ENCODE assay signal across 1 cellular context in the genomic region with DNA sequence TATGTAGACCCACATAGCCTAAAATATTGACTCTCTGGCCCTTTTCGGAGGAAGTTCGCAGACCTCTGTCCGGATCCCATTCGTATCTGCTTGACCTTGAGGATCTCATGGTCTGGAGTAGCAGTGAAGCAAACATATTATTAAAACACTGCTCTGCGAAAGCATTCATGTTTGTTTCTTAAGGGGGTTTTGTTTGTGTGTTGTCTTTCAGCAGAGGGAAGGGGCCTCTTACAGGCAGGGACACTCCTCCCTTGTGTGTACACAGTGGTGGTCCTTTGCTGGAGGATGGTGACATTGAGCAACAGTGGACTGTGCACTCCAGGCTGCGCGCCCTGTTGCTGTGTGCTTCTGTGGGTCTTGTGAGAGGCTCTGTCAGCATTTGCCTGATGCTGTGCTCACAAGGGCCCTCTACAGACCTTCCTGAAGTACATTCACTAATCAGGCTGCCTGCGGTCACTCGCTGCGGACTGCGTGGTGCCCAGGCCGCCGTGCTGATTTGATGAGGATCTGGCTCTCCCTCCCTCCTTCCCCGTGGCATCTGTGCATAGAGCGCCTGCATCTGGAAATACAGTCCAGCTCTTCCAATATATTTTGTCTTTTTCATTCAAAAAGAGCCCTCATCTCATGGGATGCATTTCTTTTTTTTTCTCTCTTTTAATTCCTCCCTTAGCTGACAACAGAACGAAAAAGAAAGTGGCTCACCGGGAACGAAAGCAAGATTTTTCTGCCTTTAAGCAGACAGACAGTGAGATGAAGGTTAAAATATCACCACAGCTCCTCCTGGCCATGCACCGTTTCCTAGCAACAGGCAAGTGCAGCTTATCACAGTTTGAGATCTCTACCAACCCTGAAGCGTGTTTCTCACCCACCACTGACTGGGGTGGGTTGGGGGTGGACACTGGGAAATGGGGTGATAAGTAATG.
TF ChIP-seq lines count a peak whose summit lies in the region.

No MANE protein-coding gene starts in this region.

TF ChIP-seq in HepG2, 621 proteins besides CTCF, POLR2A, EP300 and RAD21 (continued from another document and continues in another):
- TF ChIP-seq, protein P1, sequence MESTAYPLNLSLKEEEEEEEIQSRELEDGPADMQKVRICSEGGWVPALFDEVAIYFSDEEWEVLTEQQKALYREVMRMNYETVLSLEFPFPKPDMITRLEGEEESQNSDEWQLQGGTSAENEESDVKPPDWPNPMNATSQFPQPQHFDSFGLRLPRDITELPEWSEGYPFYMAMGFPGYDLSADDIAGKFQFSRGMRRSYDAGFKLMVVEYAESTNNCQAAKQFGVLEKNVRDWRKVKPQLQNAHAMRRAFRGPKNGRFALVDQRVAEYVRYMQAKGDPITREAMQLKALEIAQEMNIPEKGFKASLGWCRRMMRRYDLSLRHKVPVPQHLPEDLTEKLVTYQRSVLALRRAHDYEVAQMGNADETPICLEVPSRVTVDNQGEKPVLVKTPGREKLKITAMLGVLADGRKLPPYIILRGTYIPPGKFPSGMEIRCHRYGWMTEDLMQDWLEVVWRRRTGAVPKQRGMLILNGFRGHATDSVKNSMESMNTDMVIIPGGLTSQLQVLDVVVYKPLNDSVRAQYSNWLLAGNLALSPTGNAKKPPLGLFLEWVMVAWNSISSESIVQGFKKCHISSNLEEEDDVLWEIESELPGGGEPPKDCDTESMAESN (CRISPR knock-in tag; conservative IDR thresholded peaks at IDR 0.05) = peak; percentile 99
- TF ChIP-seq ZFP36 (IDR thresholded peaks at IDR 0.05; ENCODE audit: borderline replicate concordance, low read depth, low read length, partially characterized antibody) (no peak), HNRNPUL1 (IDR thresholded peaks at IDR 0.05; ENCODE audit: low read depth, low read length) (no peak), TRIM24 (CRISPR knock-in tag; IDR thresholded peaks at IDR 0.05) (peak; percentile 89), RBFOX2 (IDR thresholded peaks at IDR 0.05; ENCODE audit: low read depth, low read length) (no peak), ZNF746 (CRISPR knock-in tag; IDR thresholded peaks at IDR 0.05) (peak; percentile 74; the same call in 1 of the 2 replicates), AGO2 (optimal IDR thresholded peaks at IDR 0.05; ENCODE audit: low read depth, low read length) (no peak), ZNF124 (CRISPR knock-in tag; IDR thresholded peaks at IDR 0.05) (peak; percentile 95; the same call in 1 of the 2 replicates), FOSL2 (CRISPR knock-in tag; IDR thresholded peaks at IDR 0.05) (peak; percentile 82), ZNF564 (CRISPR knock-in tag; IDR thresholded peaks at IDR 0.05) (peak; percentile 43; the same call in 1 of the 2 replicates), RXRB (CRISPR knock-in tag; IDR thresholded peaks at IDR 0.05; ENCODE audit: borderline replicate concordance) (peak; percentile 84), RCOR2 (CRISPR knock-in tag; IDR thresholded peaks at IDR 0.05) (peak; percentile 94), TBX3 (IDR thresholded peaks at IDR 0.05; ENCODE audit: borderline replicate concordance) (no peak), KDM2A (CRISPR knock-in tag; IDR thresholded peaks at IDR 0.05; ENCODE audit: borderline replicate concordance, low read depth) (peak; percentile 90), GFI1 (CRISPR knock-in tag; IDR thresholded peaks at IDR 0.05; ENCODE audit: borderline replicate concordance) (peak; percentile 57), RFX1 (IDR thresholded peaks at IDR 0.05) (no peak), ATM (IDR thresholded peaks at IDR 0.05; ENCODE audit: borderline replicate concordance) (no peak), SP1 (IDR thresholded peaks at IDR 0.05) (no peak), SP1 (CRISPR knock-in tag; IDR thresholded peaks at IDR 0.05) (peak; percentile 59), ZSCAN30 (CRISPR knock-in tag; IDR thresholded peaks at IDR 0.05) (no peak), NFYC (CRISPR knock-in tag; IDR thresholded peaks at IDR 0.05) (peak; percentile 61), MATR3 (CRISPR knock-in tag; IDR thresholded peaks at IDR 0.05) (no peak)
- TF ChIP-seq, protein P2, sequence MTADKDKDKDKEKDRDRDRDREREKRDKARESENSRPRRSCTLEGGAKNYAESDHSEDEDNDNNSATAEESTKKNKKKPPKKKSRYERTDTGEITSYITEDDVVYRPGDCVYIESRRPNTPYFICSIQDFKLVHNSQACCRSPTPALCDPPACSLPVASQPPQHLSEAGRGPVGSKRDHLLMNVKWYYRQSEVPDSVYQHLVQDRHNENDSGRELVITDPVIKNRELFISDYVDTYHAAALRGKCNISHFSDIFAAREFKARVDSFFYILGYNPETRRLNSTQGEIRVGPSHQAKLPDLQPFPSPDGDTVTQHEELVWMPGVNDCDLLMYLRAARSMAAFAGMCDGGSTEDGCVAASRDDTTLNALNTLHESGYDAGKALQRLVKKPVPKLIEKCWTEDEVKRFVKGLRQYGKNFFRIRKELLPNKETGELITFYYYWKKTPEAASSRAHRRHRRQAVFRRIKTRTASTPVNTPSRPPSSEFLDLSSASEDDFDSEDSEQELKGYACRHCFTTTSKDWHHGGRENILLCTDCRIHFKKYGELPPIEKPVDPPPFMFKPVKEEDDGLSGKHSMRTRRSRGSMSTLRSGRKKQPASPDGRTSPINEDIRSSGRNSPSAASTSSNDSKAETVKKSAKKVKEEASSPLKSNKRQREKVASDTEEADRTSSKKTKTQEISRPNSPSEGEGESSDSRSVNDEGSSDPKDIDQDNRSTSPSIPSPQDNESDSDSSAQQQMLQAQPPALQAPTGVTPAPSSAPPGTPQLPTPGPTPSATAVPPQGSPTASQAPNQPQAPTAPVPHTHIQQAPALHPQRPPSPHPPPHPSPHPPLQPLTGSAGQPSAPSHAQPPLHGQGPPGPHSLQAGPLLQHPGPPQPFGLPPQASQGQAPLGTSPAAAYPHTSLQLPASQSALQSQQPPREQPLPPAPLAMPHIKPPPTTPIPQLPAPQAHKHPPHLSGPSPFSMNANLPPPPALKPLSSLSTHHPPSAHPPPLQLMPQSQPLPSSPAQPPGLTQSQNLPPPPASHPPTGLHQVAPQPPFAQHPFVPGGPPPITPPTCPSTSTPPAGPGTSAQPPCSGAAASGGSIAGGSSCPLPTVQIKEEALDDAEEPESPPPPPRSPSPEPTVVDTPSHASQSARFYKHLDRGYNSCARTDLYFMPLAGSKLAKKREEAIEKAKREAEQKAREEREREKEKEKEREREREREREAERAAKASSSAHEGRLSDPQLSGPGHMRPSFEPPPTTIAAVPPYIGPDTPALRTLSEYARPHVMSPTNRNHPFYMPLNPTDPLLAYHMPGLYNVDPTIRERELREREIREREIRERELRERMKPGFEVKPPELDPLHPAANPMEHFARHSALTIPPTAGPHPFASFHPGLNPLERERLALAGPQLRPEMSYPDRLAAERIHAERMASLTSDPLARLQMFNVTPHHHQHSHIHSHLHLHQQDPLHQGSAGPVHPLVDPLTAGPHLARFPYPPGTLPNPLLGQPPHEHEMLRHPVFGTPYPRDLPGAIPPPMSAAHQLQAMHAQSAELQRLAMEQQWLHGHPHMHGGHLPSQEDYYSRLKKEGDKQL (CRISPR knock-in tag; IDR thresholded peaks at IDR 0.05; ENCODE audit: low read depth) = peak; percentile 86; the same call in 1 of the 2 replicates
- TF ChIP-seq, protein P3, sequence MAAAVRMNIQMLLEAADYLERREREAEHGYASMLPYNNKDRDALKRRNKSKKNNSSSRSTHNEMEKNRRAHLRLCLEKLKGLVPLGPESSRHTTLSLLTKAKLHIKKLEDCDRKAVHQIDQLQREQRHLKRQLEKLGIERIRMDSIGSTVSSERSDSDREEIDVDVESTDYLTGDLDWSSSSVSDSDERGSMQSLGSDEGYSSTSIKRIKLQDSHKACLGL (CRISPR knock-in tag; IDR thresholded peaks at IDR 0.05) = no peak
- TF ChIP-seq, protein P4, sequence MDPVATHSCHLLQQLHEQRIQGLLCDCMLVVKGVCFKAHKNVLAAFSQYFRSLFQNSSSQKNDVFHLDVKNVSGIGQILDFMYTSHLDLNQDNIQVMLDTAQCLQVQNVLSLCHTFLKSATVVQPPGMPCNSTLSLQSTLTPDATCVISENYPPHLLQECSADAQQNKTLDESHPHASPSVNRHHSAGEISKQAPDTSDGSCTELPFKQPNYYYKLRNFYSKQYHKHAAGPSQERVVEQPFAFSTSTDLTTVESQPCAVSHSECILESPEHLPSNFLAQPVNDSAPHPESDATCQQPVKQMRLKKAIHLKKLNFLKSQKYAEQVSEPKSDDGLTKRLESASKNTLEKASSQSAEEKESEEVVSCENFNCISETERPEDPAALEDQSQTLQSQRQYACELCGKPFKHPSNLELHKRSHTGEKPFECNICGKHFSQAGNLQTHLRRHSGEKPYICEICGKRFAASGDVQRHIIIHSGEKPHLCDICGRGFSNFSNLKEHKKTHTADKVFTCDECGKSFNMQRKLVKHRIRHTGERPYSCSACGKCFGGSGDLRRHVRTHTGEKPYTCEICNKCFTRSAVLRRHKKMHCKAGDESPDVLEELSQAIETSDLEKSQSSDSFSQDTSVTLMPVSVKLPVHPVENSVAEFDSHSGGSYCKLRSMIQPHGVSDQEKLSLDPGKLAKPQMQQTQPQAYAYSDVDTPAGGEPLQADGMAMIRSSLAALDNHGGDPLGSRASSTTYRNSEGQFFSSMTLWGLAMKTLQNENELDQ (CRISPR knock-in tag; IDR thresholded peaks at IDR 0.05; ENCODE audit: borderline replicate concordance) = no peak
- TF ChIP-seq, protein P5, sequence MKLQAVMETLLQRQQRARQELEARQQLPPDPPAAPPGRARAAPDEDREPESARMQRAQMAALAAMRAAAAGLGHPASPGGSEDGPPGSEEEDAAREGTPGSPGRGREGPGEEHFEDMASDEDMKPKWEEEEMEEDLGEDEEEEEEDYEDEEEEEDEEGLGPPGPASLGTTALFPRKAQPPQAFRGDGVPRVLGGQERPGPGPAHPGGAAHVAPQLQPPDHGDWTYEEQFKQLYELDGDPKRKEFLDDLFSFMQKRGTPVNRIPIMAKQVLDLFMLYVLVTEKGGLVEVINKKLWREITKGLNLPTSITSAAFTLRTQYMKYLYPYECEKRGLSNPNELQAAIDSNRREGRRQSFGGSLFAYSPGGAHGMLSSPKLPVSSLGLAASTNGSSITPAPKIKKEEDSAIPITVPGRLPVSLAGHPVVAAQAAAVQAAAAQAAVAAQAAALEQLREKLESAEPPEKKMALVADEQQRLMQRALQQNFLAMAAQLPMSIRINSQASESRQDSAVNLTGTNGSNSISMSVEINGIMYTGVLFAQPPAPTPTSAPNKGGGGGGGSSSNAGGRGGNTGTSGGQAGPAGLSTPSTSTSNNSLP (IDR thresholded peaks at IDR 0.05; ENCODE audit: low read depth, low read length) = peak; percentile 49; the same call in 1 of the 2 replicates
- TF ChIP-seq, protein P6, sequence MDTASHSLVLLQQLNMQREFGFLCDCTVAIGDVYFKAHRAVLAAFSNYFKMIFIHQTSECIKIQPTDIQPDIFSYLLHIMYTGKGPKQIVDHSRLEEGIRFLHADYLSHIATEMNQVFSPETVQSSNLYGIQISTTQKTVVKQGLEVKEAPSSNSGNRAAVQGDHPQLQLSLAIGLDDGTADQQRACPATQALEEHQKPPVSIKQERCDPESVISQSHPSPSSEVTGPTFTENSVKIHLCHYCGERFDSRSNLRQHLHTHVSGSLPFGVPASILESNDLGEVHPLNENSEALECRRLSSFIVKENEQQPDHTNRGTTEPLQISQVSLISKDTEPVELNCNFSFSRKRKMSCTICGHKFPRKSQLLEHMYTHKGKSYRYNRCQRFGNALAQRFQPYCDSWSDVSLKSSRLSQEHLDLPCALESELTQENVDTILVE (CRISPR knock-in tag; IDR thresholded peaks at IDR 0.05) = peak; percentile 82
- TF ChIP-seq, protein P7, sequence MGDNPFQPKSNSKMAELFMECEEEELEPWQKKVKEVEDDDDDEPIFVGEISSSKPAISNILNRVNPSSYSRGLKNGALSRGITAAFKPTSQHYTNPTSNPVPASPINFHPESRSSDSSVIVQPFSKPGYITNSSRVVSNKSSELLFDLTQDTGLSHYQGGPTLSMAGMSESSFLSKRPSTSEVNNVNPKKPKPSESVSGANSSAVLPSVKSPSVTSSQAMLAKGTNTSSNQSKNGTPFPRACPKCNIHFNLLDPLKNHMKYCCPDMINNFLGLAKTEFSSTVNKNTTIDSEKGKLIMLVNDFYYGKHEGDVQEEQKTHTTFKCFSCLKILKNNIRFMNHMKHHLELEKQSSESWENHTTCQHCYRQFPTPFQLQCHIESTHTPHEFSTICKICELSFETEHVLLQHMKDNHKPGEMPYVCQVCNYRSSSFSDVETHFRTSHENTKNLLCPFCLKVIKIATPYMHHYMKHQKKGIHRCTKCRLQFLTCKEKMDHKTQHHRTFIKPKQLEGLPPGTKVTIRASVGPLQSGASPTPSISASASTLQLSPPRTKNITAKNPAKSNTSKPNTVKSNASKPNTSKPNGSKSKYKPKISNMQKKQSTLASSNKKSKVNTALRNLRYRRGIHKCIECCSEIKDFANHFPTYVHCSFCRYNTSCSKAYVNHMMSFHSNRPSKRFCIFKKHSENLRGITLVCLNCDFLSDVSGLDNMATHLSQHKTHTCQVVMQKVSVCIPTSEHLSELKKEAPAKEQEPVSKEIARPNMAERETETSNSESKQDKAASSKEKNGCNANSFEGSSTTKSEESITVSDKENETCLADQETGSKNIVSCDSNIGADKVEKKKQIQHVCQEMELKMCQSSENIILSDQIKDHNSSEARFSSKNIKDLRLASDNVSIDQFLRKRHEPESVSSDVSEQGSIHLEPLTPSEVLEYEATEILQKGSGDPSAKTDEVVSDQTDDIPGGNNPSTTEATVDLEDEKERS (CRISPR knock-in tag; IDR thresholded peaks at IDR 0.05) = peak; percentile 96
- TF ChIP-seq, protein P8, sequence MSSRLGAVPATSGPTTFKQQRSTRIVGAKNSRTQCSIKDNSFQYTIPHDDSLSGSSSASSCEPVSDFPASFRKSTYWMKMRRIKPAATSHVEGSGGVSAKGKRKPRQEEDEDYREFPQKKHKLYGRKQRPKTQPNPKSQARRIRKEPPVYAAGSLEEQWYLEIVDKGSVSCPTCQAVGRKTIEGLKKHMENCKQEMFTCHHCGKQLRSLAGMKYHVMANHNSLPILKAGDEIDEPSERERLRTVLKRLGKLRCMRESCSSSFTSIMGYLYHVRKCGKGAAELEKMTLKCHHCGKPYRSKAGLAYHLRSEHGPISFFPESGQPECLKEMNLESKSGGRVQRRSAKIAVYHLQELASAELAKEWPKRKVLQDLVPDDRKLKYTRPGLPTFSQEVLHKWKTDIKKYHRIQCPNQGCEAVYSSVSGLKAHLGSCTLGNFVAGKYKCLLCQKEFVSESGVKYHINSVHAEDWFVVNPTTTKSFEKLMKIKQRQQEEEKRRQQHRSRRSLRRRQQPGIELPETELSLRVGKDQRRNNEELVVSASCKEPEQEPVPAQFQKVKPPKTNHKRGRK (CRISPR knock-in tag; IDR thresholded peaks at IDR 0.05) = no peak
